Comparison of ENCODE assay signal across 15 cellular contexts in the genomic region with DNA sequence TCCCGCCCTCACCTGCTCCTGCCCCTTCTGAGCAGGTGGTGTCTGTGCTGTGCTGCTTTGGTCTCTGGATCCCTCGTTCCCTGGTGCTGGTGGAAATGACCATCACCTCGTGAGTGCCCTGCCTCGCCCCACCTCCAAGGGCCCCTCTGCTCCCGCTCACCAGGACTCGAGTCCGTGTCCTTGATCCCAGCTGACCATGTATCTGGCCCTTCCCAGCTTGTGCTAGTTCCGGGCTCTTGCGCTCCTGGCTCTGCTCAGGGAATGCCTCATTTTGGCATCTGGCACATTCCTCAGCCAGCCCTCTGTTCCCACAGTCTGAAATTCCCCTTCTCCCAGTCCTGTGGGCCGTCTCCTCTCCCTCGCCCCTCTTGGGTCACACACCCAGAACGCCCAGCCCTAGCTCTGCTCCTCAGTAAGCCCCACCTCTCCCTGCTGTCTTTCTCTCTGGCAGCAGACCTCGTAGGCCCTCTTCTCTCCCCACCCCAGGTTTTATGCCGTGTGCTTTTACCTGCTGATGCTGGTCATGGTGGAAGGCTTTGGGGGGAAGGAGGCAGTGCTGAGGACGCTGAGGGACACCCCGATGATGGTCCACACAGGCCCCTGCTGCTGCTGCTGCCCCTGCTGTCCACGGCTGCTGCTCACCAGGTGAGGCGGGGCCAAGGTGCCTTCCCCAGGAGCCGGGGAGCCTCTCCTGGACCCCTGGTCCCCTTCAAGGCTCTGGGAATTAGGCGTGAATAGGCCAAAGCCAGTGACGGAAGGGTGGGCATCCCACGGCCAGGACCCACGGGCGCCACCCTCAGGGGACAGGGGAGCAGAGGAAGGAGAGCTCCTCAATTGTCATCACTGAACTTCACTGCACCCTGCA. TPM values are rescaled to one million over a fixed set of nuclear protein-coding genes. Genes with fewer than 3 reads are reported as not detected.
DNase-seq lines count a peak whose midpoint lies in the region; ATAC-seq and TF ChIP-seq lines count a peak whose summit lies in the region.
"Had no signal": no experiment of that assay in that cellular context is flagged by ENCODE, and none has a peak within 500 bp of the region (broad histone marks: within the 10 kb centered on the region; RNA-seq: fewer than 3 reads in every experiment).

No MANE protein-coding gene starts in this region.

- H3K27ac Mint-ChIP-seq in endodermal cell = peak overlapping the region; percentile 64
- H3K27ac Mint-ChIP-seq: stimulated activated memory B cell treated with anti-CD40 and anti-IgM and Interleukin-4, amounts not matched to agents 10 μg/mL and 1 μg/mL and 100 μg/mL, for 72 hours had no signal

- H3K4me3 ChIP-seq in right atrium auricular region (no peak overlapping the region), endodermal cell (ENCODE audit: low read length) (no peak overlapping the region)

- intact Hi-C loops in Right ventricle myocardium superior (cut with DNase I) = no loop called here

- 86 to 87% methylated on average over 13 to 24 of the region's 24 CpGs for WGBS in endodermal cell (ENCODE audit: insufficient coverage in 1 of 2, insufficient read length in 1 of 2), 2 experiments

- H3K4me3 Mint-ChIP-seq in endodermal cell = no peak overlapping the region
- H3K4me3 Mint-ChIP-seq: IgD-negative memory B cell; naive thymus-derived CD8-positive, alpha-beta T cell; stimulated activated memory B cell treated with anti-CD40 and anti-IgM and Interleukin-4, amounts not matched to agents 10 μg/mL and 1 μg/mL and 100 μg/mL, for 72 hours had no signal

- DNase-seq in Right ventricle myocardium superior = no peak
- no peak for DNase-seq in right atrium auricular region (ENCODE audit: low spot score)
- peak; percentile 57 for DNase-seq in endodermal cell
- peak; percentile 85 for DNase-seq in mesenteric fat pad (ENCODE audit: low spot score)
- no peak for DNase-seq in GDM1 (lab: John Stamatoyannopoulos, UW)
- DNase-seq in cortex of kidney (lab: John Stamatoyannopoulos, UW) = no peak
- DNase-seq: activated CD8-positive, alpha-beta memory T cell treated with anti-CD3 and anti-CD28 coated beads for 24 hours; activated naive CD4-positive, alpha-beta T cell treated with anti-CD3 and anti-CD28 coated beads, Interleukin-2, amount 50 U/mL, for 16 hours; naive thymus-derived CD8-positive, alpha-beta T cell; NCI-H1694 treated with DMSO at 0.1 percent for 48 hours had no signal

- H3K27ac ChIP-seq in right atrium auricular region (no peak overlapping the region), endodermal cell (ENCODE audit: low read depth, low read length) (no peak overlapping the region)

- H3K9ac ChIP-seq in endodermal cell (ENCODE audit: extremely low read depth, low read length, poor library complexity, severe bottlenecking) = no peak overlapping the region

- TF ChIP-seq CTCF in right atrium auricular region (IDR thresholded peaks at IDR 0.05) (no peak), endodermal cell (conservative IDR thresholded peaks at IDR 0.05) (no peak)

- ATAC-seq in Right ventricle myocardium superior (ENCODE audit: poor library complexity) = peak; percentile 60
- no peak for ATAC-seq in HG02840 (IDR thresholded peaks at IDR 0.05; ENCODE audit: low FRiP score, unreplicated experiment)
- no peak for ATAC-seq in GM21786 (IDR thresholded peaks at IDR 0.05; ENCODE audit: unreplicated experiment)
- ATAC-seq: naive thymus-derived CD8-positive, alpha-beta T cell; stimulated activated memory B cell treated with anti-CD40 and anti-IgM and Interleukin-4, amounts not matched to agents 10 μg/mL and 1 μg/mL and 100 μg/mL, for 72 hours had no signal

- H3K9me3 ChIP-seq in right atrium auricular region (no peaks in the 10 kb centered on the region), endodermal cell (ENCODE audit: control insufficient read depth, low read length) (no peaks in the 10 kb centered on the region)

- H3K36me3 Mint-ChIP-seq in endodermal cell (ENCODE audit: low read depth) = no peaks in the 10 kb centered on the region
- H3K36me3 Mint-ChIP-seq: naive thymus-derived CD8-positive, alpha-beta T cell; stimulated activated memory B cell treated with anti-CD40 and anti-IgM and Interleukin-4, amounts not matched to agents 10 μg/mL and 1 μg/mL and 100 μg/mL, for 72 hours had no signal

- H3K9me3 Mint-ChIP-seq in endodermal cell = no peaks in the 10 kb centered on the region
- H3K9me3 Mint-ChIP-seq: IgD-negative memory B cell; naive thymus-derived CD8-positive, alpha-beta T cell; stimulated activated memory B cell treated with anti-CD40 and anti-IgM and Interleukin-4, amounts not matched to agents 10 μg/mL and 1 μg/mL and 100 μg/mL, for 72 hours had no signal

- peaks cover 2% of the 10 kb centered on the region for H3K27me3 Mint-ChIP-seq in endodermal cell (ENCODE audit: insufficient read depth)
- H3K27me3 Mint-ChIP-seq: IgD-negative memory B cell; stimulated activated memory B cell treated with anti-CD40 and anti-IgM and Interleukin-4, amounts not matched to agents 10 μg/mL and 1 μg/mL and 100 μg/mL, for 72 hours had no signal

- H3K27me3 ChIP-seq in right atrium auricular region (no peaks in the 10 kb centered on the region), endodermal cell (ENCODE audit: control insufficient read depth, insufficient read depth, low read length, poor library complexity, severe bottlenecking) (no peaks in the 10 kb centered on the region)

- peaks cover 6% of the 10 kb centered on the region for H3K4me1 Mint-ChIP-seq in endodermal cell

- H3K4me1 ChIP-seq in right atrium auricular region (peaks cover 0 to 12% of the 10 kb centered on the region in 2 donors), endodermal cell (ENCODE audit: control insufficient read depth, insufficient read depth, low read length) (no peaks in the 10 kb centered on the region)

- H3K36me3 ChIP-seq in right atrium auricular region = no peaks in the 10 kb centered on the region
- H3K36me3 ChIP-seq in endodermal cell (ENCODE audit: control insufficient read depth, insufficient read depth, low read length) = no peaks in the 10 kb centered on the region

RNA-seq across cellular contexts. Expression of a gene that starts 11.5 kb away (rescaled TPM):
- total RNA-seq in Right ventricle myocardium superior = not detected
- total RNA-seq in right atrium auricular region = under 1 TPM in 1 of 2 donors, not detected in 1; 0.35 TPM
- 1 to 10 TPM; 1.9 to 2.0 TPM for total RNA-seq in endodermal cell
- polyA plus RNA-seq in endodermal cell (2013, experiment 1 of 2) = 1.4 TPM
- not detected for polyA plus RNA-seq in endodermal cell (2013, experiment 2 of 2)
- total RNA-seq in mesenteric fat pad = 1.3 TPM
- total RNA-seq: naive thymus-derived CD8-positive, alpha-beta T cell; T-helper 2 cell treated with Interferon-gamma antibody and Interleukin-4, amounts not matched to agents 100 ng/mL and 5 ng/mL, for 36 hours had no signal

RNA-seq across cellular contexts. Expression of a gene that starts 16.7 kb away (rescaled TPM):
- total RNA-seq in Right ventricle myocardium superior = not detected
- not detected for total RNA-seq in right atrium auricular region
- under 1 TPM in 1 of 2 donors, not detected in 1; 0.86 TPM for total RNA-seq in endodermal cell
- polyA plus RNA-seq in endodermal cell (2013, experiment 1 of 2) = 1.1 TPM
- polyA plus RNA-seq in endodermal cell (2013, experiment 2 of 2) = 0.58 TPM
- 2.8 TPM for total RNA-seq in mesenteric fat pad
- total RNA-seq: naive thymus-derived CD8-positive, alpha-beta T cell; T-helper 2 cell treated with Interferon-gamma antibody and Interleukin-4, amounts not matched to agents 100 ng/mL and 5 ng/mL, for 36 hours had no signal

RNA-seq across cellular contexts. Expression of a gene that starts 59.7 kb away (rescaled TPM):
- total RNA-seq in Right ventricle myocardium superior (89.6 TPM), right atrium auricular region (100 to 1,000 TPM in 1 of 2 donors, 10 to 100 TPM in 1; 89.0 to 135 TPM), endodermal cell (10 to 100 TPM; 30.2 to 32.5 TPM), mesenteric fat pad (97.9 TPM)
- polyA plus RNA-seq in endodermal cell (2013, experiment 1 of 2) = 23.9 TPM
- 23.6 TPM for polyA plus RNA-seq in endodermal cell (2013, experiment 2 of 2)

Comparison
In these comparisons a context has a peak if more than half of its experiments do, and no peak if none do; other contexts are left out.
1. DNase-seq: peak in endodermal cell (single experiment) and mesenteric fat pad (single experiment); none in Right ventricle myocardium superior (single experiment), right atrium auricular region (single experiment), GDM1 (single experiment) and cortex of kidney (single experiment).